14 cellular contexts compared by ENCODE assay signal in genomic region chr2:202158796-202159195, GRCh38.
DNase-seq lines count a peak whose midpoint lies in the region; ATAC-seq, FAIRE-seq and TF ChIP-seq lines count a peak whose summit lies in the region.
"Had no signal": no experiment of that assay in that cellular context is flagged by ENCODE, and none has a peak within 500 bp of the region (broad histone marks: within the 10 kb centered on the region; RNA-seq: fewer than 3 reads in every experiment).

No MANE protein-coding gene starts in this region.

- no peaks in the 10 kb centered on the region for H3K9me3 ChIP-seq in Caco-2
- no peaks in the 10 kb centered on the region for H3K9me3 ChIP-seq in IMR-90 (ENCODE audit: control insufficient read depth, insufficient read depth, low read length)
- no peaks in the 10 kb centered on the region for H3K9me3 ChIP-seq in keratinocyte (ENCODE audit: control insufficient read depth, low read depth, low read length)

- H2AK9ac ChIP-seq in IMR-90 (replicated peaks; ENCODE audit: low read depth, low read length, poor library complexity) = no peak overlapping the region

- H3K27ac Mint-ChIP-seq in Caco-2 (ENCODE audit: unreplicated experiment) = no peak overlapping the region
- H3K27ac Mint-ChIP-seq: activated naive CD8-positive, alpha-beta T cell treated with anti-CD3 and anti-CD28 coated beads, Interleukin-2, amount 10 ng/mL, durations not matched to agents 7 days and 5 days had no signal

- peaks cover 7% of the 10 kb centered on the region; the same call in 1 of the 2 replicates for H3K9me1 ChIP-seq in IMR-90 (ENCODE audit: insufficient read depth, low read length)
- no peaks in the 10 kb centered on the region for H3K9me1 ChIP-seq in keratinocyte (ENCODE audit: control insufficient read depth, extremely low read depth, insufficient read depth, low read length)

- no peak overlapping the region for H3K27ac ChIP-seq in IMR-90 (ENCODE audit: insufficient read depth, low read length)
- no peak overlapping the region for H3K27ac ChIP-seq in keratinocyte (ENCODE audit: control insufficient read depth, insufficient read depth, low read length)

- TF ChIP-seq RAD21 in IMR-90 (IDR thresholded peaks at IDR 0.05; ENCODE audit: low read length) = peak; percentile 61

- H3K9ac ChIP-seq in IMR-90 (ENCODE audit: low read depth, low read length) (no peak overlapping the region), keratinocyte (ENCODE audit: control insufficient read depth, extremely low read depth, insufficient read depth, low read length) (no peak overlapping the region)

- no peak for FAIRE-seq in keratinocyte (lab: Jason Lieb, UNC)

- H3K9me3 Mint-ChIP-seq in Caco-2 (ENCODE audit: unreplicated experiment) = no peaks in the 10 kb centered on the region
- H3K9me3 Mint-ChIP-seq: activated naive CD8-positive, alpha-beta T cell treated with anti-CD3 and anti-CD28 coated beads, Interleukin-2, amount 10 ng/mL, durations not matched to agents 7 days and 5 days had no signal

- H3K4me2 ChIP-seq in IMR-90 (ENCODE audit: low read depth, low read length) (no peak overlapping the region), keratinocyte (ENCODE audit: control insufficient read depth, extremely low read depth, insufficient read depth, low read depth, low read length) (no peak overlapping the region)

- peaks cover 19% of the 10 kb centered on the region for H3K4me1 Mint-ChIP-seq in Caco-2 (ENCODE audit: low read depth, unreplicated experiment)
- H3K4me1 Mint-ChIP-seq: activated naive CD8-positive, alpha-beta T cell treated with anti-CD3 and anti-CD28 coated beads, Interleukin-2, amount 10 ng/mL, durations not matched to agents 7 days and 5 days had no signal

- dilution Hi-C loops in IMR-90 (cut with HindIII; ENCODE audit: low sequenced_read_pairs, unreplicated experiment) = no loop called here
- dilution Hi-C loops in keratinocyte (cut with MboI; ENCODE audit: extremely low pct_ligation_motif_present, low sequenced_read_pairs) = no loop called here

- peaks cover 23% of the 10 kb centered on the region for H3K4me1 ChIP-seq in Caco-2
- peaks cover 12% of the 10 kb centered on the region for H3K4me1 ChIP-seq in IMR-90 (ENCODE audit: control insufficient read depth, insufficient read depth, low read length)
- no peaks in the 10 kb centered on the region for H3K4me1 ChIP-seq in keratinocyte (ENCODE audit: control insufficient read depth, extremely low read depth, insufficient read depth, low read length)

- TF ChIP-seq CTCF in Caco-2 (IDR thresholded peaks at IDR 0.05; ENCODE audit: insufficient read depth in 1 of 2, low read depth in 1 of 2, low read length in 1 of 2, severe bottlenecking in 1 of 2, unreplicated experiment in 1 of 2) (peak in 1 of 2 experiments; percentile 46), IMR-90 (conservative IDR thresholded peaks at IDR 0.05; ENCODE audit: low read depth, low read length) (peak; percentile 54), keratinocyte (optimal IDR thresholded peaks at IDR 0.05 in 1 of 3, IDR thresholded peaks at IDR 0.05 in 1 of 3, conservative IDR thresholded peaks at IDR 0.05 in 1 of 3; ENCODE audit: extremely low read depth in 1 of 3, insufficient read depth in 2 of 3, low read length in 3 of 3) (peak in 2 of 3 experiments; percentile 19 to 54)

- no peak overlapping the region for H2BK15ac ChIP-seq in IMR-90 (ENCODE audit: low read depth, low read length)

- H2BK20ac ChIP-seq in IMR-90 (ENCODE audit: low read depth, low read length) = no peak overlapping the region

- CTCF ChIA-PET in Caco-2 (lab: Charles Lee) (interaction anchor here (0.6 to 1.3 kb wide), 8 partner anchors 35 to 298 kb away, joined by 3 to 9 read pairs (median 4); partner anchors contain the start of gene KIAA2012), IMR-90 (lab: Yijun Ruan, JAX) (interaction anchor here (0.7 kb wide), 1 partner anchor 57 kb away, joined by 3 read pairs; no protein-coding TSS in a partner anchor)

- H4K8ac ChIP-seq in IMR-90 (ENCODE audit: low read depth in 2 of 2, low read length in 2 of 2) = no peak overlapping the region

- POLR2A ChIA-PET in Caco-2 (lab: Charles Lee) (no interaction called here), IMR-90 (lab: Charles Lee; ENCODE audit: unreplicated experiment) (no interaction called here)

- peaks cover 6% of the 10 kb centered on the region for H3K36me3 Mint-ChIP-seq in Caco-2 (ENCODE audit: insufficient read depth, unreplicated experiment)
- H3K36me3 Mint-ChIP-seq: activated naive CD8-positive, alpha-beta T cell treated with anti-CD3 and anti-CD28 coated beads, Interleukin-2, amount 10 ng/mL, durations not matched to agents 7 days and 5 days had no signal

- no TSS peak for BruUV-seq in Caco-2 (replicated peaks; lab: Mats Ljungman, UMichigan)
- no TSS peak for BruUV-seq in IMR-90 (replicated peaks; lab: Mats Ljungman, UMichigan)

- intact Hi-C loops in Caco-2 (cut with micrococcal nuclease; ENCODE audit: unreplicated experiment) (loop anchor here (1.0 kb wide), 2 partner anchors 54 to 298 kb away; no protein-coding TSS in a partner anchor), IMR-90 (cut with micrococcal nuclease) (loop anchor here (1.0 kb wide), 1 partner anchor 122 kb away; no protein-coding TSS in a partner anchor)

- H3K18ac ChIP-seq in IMR-90 (ENCODE audit: low read depth, low read length) = no peak overlapping the region

- no peak for TF ChIP-seq POLR2A in IMR-90 (IDR thresholded peaks at IDR 0.05; ENCODE audit: low read depth, low read length)

- no peaks in the 10 kb centered on the region for H3K36me3 ChIP-seq in Caco-2 (ENCODE audit: control insufficient read depth, insufficient read depth, low read length)
- H3K36me3 ChIP-seq in IMR-90 (ENCODE audit: control insufficient read depth, insufficient read depth, low read length) = no peaks in the 10 kb centered on the region
- no peaks in the 10 kb centered on the region for H3K36me3 ChIP-seq in keratinocyte (ENCODE audit: control insufficient read depth in 2 of 2, extremely low read depth in 1 of 2, insufficient read depth in 2 of 2, low read length in 2 of 2)

- no peaks in the 10 kb centered on the region for H3K27me3 Mint-ChIP-seq in Caco-2 (ENCODE audit: insufficient read depth, unreplicated experiment)

- no peak overlapping the region for H3K4me3 Mint-ChIP-seq in Caco-2 (ENCODE audit: unreplicated experiment)
- H3K4me3 Mint-ChIP-seq: activated naive CD8-positive, alpha-beta T cell treated with anti-CD3 and anti-CD28 coated beads, Interleukin-2, amount 10 ng/mL, durations not matched to agents 7 days and 5 days had no signal

- H2BK5ac ChIP-seq in IMR-90 (ENCODE audit: low read depth, low read length, poor library complexity, severe bottlenecking) = no peak overlapping the region

- no peak overlapping the region; the same call in 1 of the 2 replicates for H3K14ac ChIP-seq in IMR-90 (replicated peaks; ENCODE audit: low read depth, low read length)

- H3K79me2 ChIP-seq in keratinocyte (ENCODE audit: control insufficient read depth, insufficient read depth, low read length) = no peaks in the 10 kb centered on the region

- H3K4me3 ChIP-seq in Caco-2 (ENCODE audit: low read depth, low read length) = no peak overlapping the region
- H3K4me3 ChIP-seq in IMR-90 (ENCODE audit: insufficient read depth, low read depth, low read length) = no peak overlapping the region
- H3K4me3 ChIP-seq in keratinocyte (ENCODE audit: control insufficient read depth in 2 of 3, extremely low read depth in 1 of 3, insufficient read depth in 2 of 3, low read depth in 1 of 3, low read length in 3 of 3) = no peak overlapping the region

- H2AK5ac ChIP-seq in IMR-90 (ENCODE audit: low read depth, low read length) = no peak overlapping the region

- H2AFZ ChIP-seq in IMR-90 (replicated peaks; ENCODE audit: low read length, poor library complexity) (peak overlapping the region; percentile 25), keratinocyte (ENCODE audit: control insufficient read depth, low read length) (no peak overlapping the region)

- ATAC-seq in IMR-90 (ENCODE audit: low read depth) = 0 out of 2 replicates have a peak, but pooled peaks have one; percentile 22
- no peak for ATAC-seq in GM18517 (IDR thresholded peaks at IDR 0.05; ENCODE audit: unreplicated experiment)
- ATAC-seq in GM19467 (IDR thresholded peaks at IDR 0.05; ENCODE audit: unreplicated experiment) = no peak

- WGBS in IMR-90 (ENCODE audit: extremely low coverage in 2 of 2, insufficient read length in 1 of 2), 2 experiments = 61% methylated on average over 3 of the region's 5 CpGs; no CpG with 5 or more reads in 1 of the 2 experiments

- peak; percentile 46 to 57 for DNase-seq in Caco-2
- DNase-seq in IMR-90 = peak; percentile 46
- DNase-seq in amniotic epithelial cell (ENCODE audit: low read depth) = peak; percentile 56
- no peak for DNase-seq in keratinocyte (ENCODE audit: low read depth, low spot score)
- no peak for DNase-seq in activated naive CD4-positive, alpha-beta T cell (lab: John Stamatoyannopoulos, UW)
- DNase-seq in hippocampal formation (lab: John Stamatoyannopoulos, UW) = no peak
- DNase-seq: activated CD8-positive, alpha-beta memory T cell treated with anti-CD3 and anti-CD28 coated beads for 24 hours; activated naive CD8-positive, alpha-beta T cell treated with anti-CD3 and anti-CD28 coated beads, Interleukin-2, amount 10 ng/mL, durations not matched to agents 7 days and 5 days; H7; mesendoderm; NCI-H1436; stimulated activated naive CD4-positive, alpha-beta T cell had no signal

- H3K4ac ChIP-seq in IMR-90 (ENCODE audit: low read depth, low read length) = no peak overlapping the region

- in situ Hi-C loops in IMR-90 (cut with MboI; ENCODE audit: low sequenced_read_pairs) = no loop called here

- no peak overlapping the region for H4K5ac ChIP-seq in IMR-90 (ENCODE audit: low read depth, low read length)

- H3K23ac ChIP-seq in IMR-90 (ENCODE audit: low read depth, low read length) = no peak overlapping the region

- no peak overlapping the region for H4K91ac ChIP-seq in IMR-90 (ENCODE audit: insufficient read depth, low read depth, low read length)

- H4K20me1 ChIP-seq in IMR-90 (ENCODE audit: insufficient read depth, low read length) = no peaks in the 10 kb centered on the region
- H4K20me1 ChIP-seq in keratinocyte (ENCODE audit: control insufficient read depth, extremely low read depth, insufficient read depth, low read length) = no peaks in the 10 kb centered on the region

- H3K27me3 ChIP-seq in Caco-2 (replicated peaks; ENCODE audit: control insufficient read depth, insufficient read depth, low read length) (no peaks in the 10 kb centered on the region), IMR-90 (ENCODE audit: control insufficient read depth, insufficient read depth, low read length) (no peaks in the 10 kb centered on the region), keratinocyte (ENCODE audit: control insufficient read depth, extremely low read depth, insufficient read depth, low read length) (peaks cover 3% of the 10 kb centered on the region)

- H3K79me1 ChIP-seq in IMR-90 (ENCODE audit: low read depth in 1 of 2, low read length in 2 of 2) = no peaks in the 10 kb centered on the region

- no peak overlapping the region for H2BK120ac ChIP-seq in IMR-90 (ENCODE audit: low read depth, low read length)

- H3K56ac ChIP-seq in IMR-90 (ENCODE audit: extremely low read depth, insufficient read depth, low read length) = no peak overlapping the region

TF ChIP-seq in IMR-90, 13 proteins besides CTCF, POLR2A, EP300 and RAD21 (continues in another document):
- TF ChIP-seq CEBPB (IDR thresholded peaks at IDR 0.05; ENCODE audit: low read depth, low read length) = no peak
- TF ChIP-seq MAZ (IDR thresholded peaks at IDR 0.05; ENCODE audit: borderline replicate concordance, low read depth, low read length) = no peak
- no peak for TF ChIP-seq NFE2L2 (IDR thresholded peaks at IDR 0.05; ENCODE audit: low read depth, low read length)

Comparison
In these comparisons a context has a peak if more than half of its experiments do, and no peak if none do; other contexts are left out.
1. DNase-seq: peak in Caco-2 (2 of 2), IMR-90 (single experiment) and amniotic epithelial cell (single experiment); none in keratinocyte (single experiment), activated naive CD4-positive, alpha-beta T cell (0 of 4) and hippocampal formation (0 of 2).